ENCODE assay signal across 8 cellular contexts in the genomic region with DNA sequence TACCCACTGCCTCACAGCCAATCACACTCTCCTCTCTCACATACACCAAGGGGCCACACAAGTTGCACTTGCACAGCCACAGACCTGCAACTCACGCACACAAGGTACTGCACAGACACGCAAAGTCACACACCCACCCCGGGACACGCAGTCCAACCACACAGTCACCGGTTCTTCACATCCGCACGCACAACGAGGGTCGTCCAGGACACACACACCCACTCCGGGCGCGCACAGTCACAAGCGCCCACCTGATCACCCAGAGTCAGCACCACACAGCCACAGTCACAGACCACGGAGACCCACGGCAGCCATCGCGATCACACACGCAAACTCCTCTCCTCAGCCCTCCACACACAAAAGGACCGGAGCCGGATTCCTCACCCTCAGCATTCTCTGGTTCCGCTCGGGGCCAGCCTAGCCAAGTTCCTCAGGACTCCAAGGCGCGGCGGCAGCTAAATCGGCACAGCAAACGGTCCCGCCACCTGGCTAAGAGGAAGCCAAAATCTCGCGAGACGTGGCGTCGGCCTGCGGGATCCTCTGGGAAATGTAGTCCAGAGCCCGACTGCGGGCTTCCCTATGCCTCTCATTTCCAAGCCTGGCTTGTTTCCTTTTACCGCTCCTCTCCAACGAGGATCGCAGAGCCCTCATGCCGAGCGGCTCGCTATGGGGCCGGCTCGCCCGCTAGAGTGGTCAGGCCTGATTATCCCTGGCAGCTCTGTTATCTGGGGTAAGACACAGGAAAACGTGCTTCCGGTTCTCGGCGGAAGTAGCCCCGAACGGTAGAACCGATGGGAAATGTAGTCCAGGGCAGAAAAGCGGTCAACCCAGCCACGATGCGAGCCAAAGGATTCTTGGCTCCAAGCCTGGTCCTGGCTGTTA.
DNase-seq lines count a peak whose midpoint lies in the region; ATAC-seq and TF ChIP-seq lines count a peak whose summit lies in the region.

TSS of gene ZNF850 (minus strand) at position 467 of the 882 bp plus-strand sequence. CDS start 10,201 bp downstream, outside the sequence.

- peak within 1 kb of the TSS; percentile 99 for H3K4me3 Mint-ChIP-seq in T-helper 2 cell treated with Interferon-gamma antibody and Interleukin-4, amounts not matched to agents 5 μg/mL and 100 μg/mL, for 36 hours

- in situ Hi-C loops in GM13977 (cut with MboI; ENCODE audit: low pct_unique_long_range_greater_than_20kb, low sequenced_read_pairs, unreplicated experiment), result no loop called here

- peaks cover 20% of the 10 kb centered on the region for H3K4me1 Mint-ChIP-seq in T-helper 2 cell treated with Interferon-gamma antibody and Interleukin-4, amounts not matched to agents 5 μg/mL and 100 μg/mL, for 36 hours (ENCODE audit: low read depth)

- DNase-seq in GM13977 (ENCODE audit: low spot score) (peak; percentile 90), NCI-H1694 (lab: John Stamatoyannopoulos, UW) (peak; percentile 66), astrocyte of the hippocampus (ENCODE audit: low read depth, low spot score) (peak; percentile 97), hippocampal formation (lab: John Stamatoyannopoulos, UW) (peak; percentile 90 to 97), retina (peak; percentile 100), LoVo (ENCODE audit: low spot score) (no peak)
- DNase-seq in T-helper 2 cell treated with Interferon-gamma antibody and Interleukin-4, amounts not matched to agents 5 μg/mL and 100 μg/mL, for 36 hours (ENCODE audit: low spot score), result peak; percentile 91

- peak; percentile 82 for ATAC-seq in HG02870 (IDR thresholded peaks at IDR 0.05; ENCODE audit: unreplicated experiment)

- peaks cover 37% of the 10 kb centered on the region for H3K9me3 Mint-ChIP-seq in T-helper 2 cell treated with Interferon-gamma antibody and Interleukin-4, amounts not matched to agents 5 μg/mL and 100 μg/mL, for 36 hours

- peaks cover 34% of the 10 kb centered on the region for H3K36me3 Mint-ChIP-seq in T-helper 2 cell treated with Interferon-gamma antibody and Interleukin-4, amounts not matched to agents 5 μg/mL and 100 μg/mL, for 36 hours (ENCODE audit: low read depth)

- TF ChIP-seq CTCF in GM13977 (IDR thresholded peaks at IDR 0.05; ENCODE audit: extremely low read depth, insufficient read depth, missing control alignments), result no peak

- H3K27ac Mint-ChIP-seq in T-helper 2 cell treated with Interferon-gamma antibody and Interleukin-4, amounts not matched to agents 5 μg/mL and 100 μg/mL, for 36 hours, result peak within 1 kb of the TSS; percentile 96

- H3K27me3 Mint-ChIP-seq in T-helper 2 cell treated with Interferon-gamma antibody and Interleukin-4, amounts not matched to agents 5 μg/mL and 100 μg/mL, for 36 hours (ENCODE audit: low read depth), result no peaks in the 10 kb centered on the region
